ENCODE assay signal across 8 cellular contexts in the genomic region with DNA sequence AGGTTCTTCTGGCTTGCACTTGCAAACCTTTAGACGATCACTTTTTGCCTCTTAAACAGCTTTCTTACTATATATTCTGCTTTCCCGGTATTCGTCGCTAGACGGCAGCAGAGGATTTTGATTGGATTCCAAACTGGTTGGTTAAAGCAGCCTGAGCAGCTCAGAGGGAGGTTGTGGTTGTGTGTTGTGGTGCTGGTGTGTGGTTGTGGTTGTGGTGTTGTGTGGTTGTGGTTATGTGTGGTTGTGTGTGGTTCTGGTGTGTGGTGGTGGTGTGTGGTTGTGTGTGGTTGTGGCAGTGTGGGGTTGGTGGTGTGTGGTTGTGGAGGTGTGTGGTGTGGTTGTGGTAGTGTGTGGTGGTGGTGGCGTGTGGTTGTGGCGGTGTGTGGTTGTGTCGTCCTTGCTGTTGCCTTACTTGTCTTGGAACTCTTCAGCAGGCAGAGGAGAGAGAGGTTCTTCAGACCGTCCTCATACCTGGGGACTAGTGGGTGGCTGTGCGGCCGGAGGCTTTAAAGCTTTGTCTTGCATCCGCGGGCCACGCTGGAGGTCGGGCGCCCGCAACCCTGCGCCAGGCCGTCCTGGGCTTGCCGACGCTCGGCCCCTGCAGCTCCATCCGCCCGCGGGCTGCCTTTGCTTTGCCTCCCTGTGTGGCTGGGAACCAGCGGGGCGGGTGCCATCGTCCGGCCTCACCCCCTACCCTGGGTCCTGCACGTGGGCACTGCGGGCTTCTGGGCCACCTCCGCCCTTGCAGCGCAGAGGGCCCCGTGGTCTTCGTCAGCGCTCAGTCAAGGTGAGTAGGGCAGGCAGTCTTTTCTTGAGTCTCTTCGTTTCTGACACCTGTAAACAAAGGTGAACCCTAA.
DNase-seq lines count a peak whose midpoint lies in the region; ATAC-seq and TF ChIP-seq lines count a peak whose summit lies in the region.

No MANE protein-coding gene starts in this region.

- ATAC-seq in GM18868 (IDR thresholded peaks at IDR 0.05; ENCODE audit: unreplicated experiment) (peak; percentile 60), HG02970 (IDR thresholded peaks at IDR 0.05; ENCODE audit: low FRiP score, unreplicated experiment) (no peak)

- peak; percentile 77 for DNase-seq in AG20443 (ENCODE audit: low spot score)
- peak; percentile 78 for DNase-seq in NCI-H2196 (lab: John Stamatoyannopoulos, UW; ENCODE audit: unreplicated experiment)
- DNase-seq in activated CD4-positive, alpha-beta memory T cell treated with anti-CD3 and anti-CD28 coated beads, Interleukin-2, amount 10 ng/mL, durations not matched to agents 7 days and 5 days = peak; percentile 21
- DNase-seq in glutamatergic neuron = peak; percentile 62
- DNase-seq in retina = peak; percentile 65
- DNase-seq in effector CD8-positive, alpha-beta T cell (lab: John Stamatoyannopoulos, UW) = no peak

- H3K27ac Mint-ChIP-seq in activated CD4-positive, alpha-beta memory T cell treated with anti-CD3 and anti-CD28 coated beads, Interleukin-2, amount 10 ng/mL, durations not matched to agents 7 days and 5 days = peak overlapping the region; percentile 12
- H3K27ac Mint-ChIP-seq in glutamatergic neuron (ENCODE audit: unreplicated experiment) = no peak overlapping the region

- no peaks in the 10 kb centered on the region for H3K4me1 Mint-ChIP-seq in activated CD4-positive, alpha-beta memory T cell treated with anti-CD3 and anti-CD28 coated beads, Interleukin-2, amount 10 ng/mL, durations not matched to agents 7 days and 5 days
- H3K4me1 Mint-ChIP-seq in glutamatergic neuron (ENCODE audit: low read depth, unreplicated experiment) = peaks cover 5% of the 10 kb centered on the region

- H3K36me3 Mint-ChIP-seq in activated CD4-positive, alpha-beta memory T cell treated with anti-CD3 and anti-CD28 coated beads, Interleukin-2, amount 10 ng/mL, durations not matched to agents 7 days and 5 days (ENCODE audit: low read depth) = no peaks in the 10 kb centered on the region
- H3K36me3 Mint-ChIP-seq in glutamatergic neuron (ENCODE audit: unreplicated experiment) = peaks cover 13% of the 10 kb centered on the region

- H3K9me3 Mint-ChIP-seq in activated CD4-positive, alpha-beta memory T cell treated with anti-CD3 and anti-CD28 coated beads, Interleukin-2, amount 10 ng/mL, durations not matched to agents 7 days and 5 days = peaks cover 8% of the 10 kb centered on the region
- H3K9me3 Mint-ChIP-seq in glutamatergic neuron (ENCODE audit: unreplicated experiment) = no peaks in the 10 kb centered on the region

- peak; percentile 71 for TF ChIP-seq CTCF in glutamatergic neuron (IDR thresholded peaks at IDR 0.05; ENCODE audit: partially characterized antibody, unreplicated experiment)

- CTCF ChIA-PET in activated CD4-positive, alpha-beta memory T cell treated with anti-CD3 and anti-CD28 coated beads, Interleukin-2, amount 10 ng/mL, durations not matched to agents 7 days and 5 days (lab: Charles Lee) = interaction anchor here (0.9 kb wide), 1 partner anchor 35 kb away, joined by 3 read pairs; no protein-coding TSS in a partner anchor

- H3K27me3 Mint-ChIP-seq in activated CD4-positive, alpha-beta memory T cell treated with anti-CD3 and anti-CD28 coated beads, Interleukin-2, amount 10 ng/mL, durations not matched to agents 7 days and 5 days = no peaks in the 10 kb centered on the region
- peaks cover 2% of the 10 kb centered on the region for H3K27me3 Mint-ChIP-seq in glutamatergic neuron (ENCODE audit: unreplicated experiment)

- H3K4me3 Mint-ChIP-seq in activated CD4-positive, alpha-beta memory T cell treated with anti-CD3 and anti-CD28 coated beads, Interleukin-2, amount 10 ng/mL, durations not matched to agents 7 days and 5 days = no peak overlapping the region
- no peak overlapping the region for H3K4me3 Mint-ChIP-seq in glutamatergic neuron (ENCODE audit: unreplicated experiment)

- POLR2A ChIA-PET in activated CD4-positive, alpha-beta memory T cell treated with anti-CD3 and anti-CD28 coated beads, Interleukin-2, amount 10 ng/mL, durations not matched to agents 7 days and 5 days (lab: Charles Lee) = no interaction called here
